ENCODE assay signal across 27 cellular contexts in genomic region chr18:7141287-7141686, GRCh38. TPM values are rescaled to one million over a fixed set of nuclear protein-coding genes. Genes with fewer than 3 reads are reported as not detected.
"Had no signal": no experiment of that assay in that cellular context is flagged by ENCODE, and none has a peak within 500 bp of the region (broad histone marks: within the 10 kb centered on the region; RNA-seq: fewer than 3 reads in every experiment).

No MANE protein-coding gene starts in this region.

- DNase-seq: cortex of kidney; effector CD8-positive, alpha-beta T cell; effector memory CD8-positive, alpha-beta T cell; endodermal cell; erythroblast; esophagus squamous epithelium; foreskin fibroblast; foreskin melanocyte; gastrocnemius medialis; glutamatergic neuron; heart right ventricle; hippocampal formation; left cardiac atrium; left lung; left ventricle myocardium superior; lower lobe of right lung; mesenchymal stem cell; mucosa of descending colon; naive B cell; naive thymus-derived CD8-positive, alpha-beta T cell had no signal

- H3K27ac Mint-ChIP-seq: dendritic cell treated with granulocyte-macrophage colony-stimulating factor and Interleukin-4, amounts not matched to agents 40 ng/mL and 50 ng/mL, for 4 days; effector memory CD8-positive, alpha-beta T cell; endodermal cell; mesothelial cell of epicardium; naive B cell; naive thymus-derived CD8-positive, alpha-beta T cell had no signal

- H3K9me3 ChIP-seq: esophagus squamous epithelium, gastrocnemius medialis, left lung, lower lobe of right lung, mucosa of descending colon had no signal

- H3K4me3 ChIP-seq: esophagus squamous epithelium, gastrocnemius medialis, heart right ventricle, left lung, lower lobe of right lung, mucosa of descending colon had no signal

- ATAC-seq: effector memory CD8-positive, alpha-beta T cell; esophagus mucosa; gastrocnemius medialis; heart right ventricle; left cardiac atrium; left lung; left ventricle myocardium superior; lower lobe of right lung; mucosa of descending colon; naive thymus-derived CD8-positive, alpha-beta T cell had no signal

- H3K27me3 Mint-ChIP-seq: dendritic cell treated with granulocyte-macrophage colony-stimulating factor and Interleukin-4, amounts not matched to agents 40 ng/mL and 50 ng/mL, for 4 days; effector memory CD8-positive, alpha-beta T cell had no signal

- H3K4me1 Mint-ChIP-seq: naive B cell; naive thymus-derived CD8-positive, alpha-beta T cell had no signal

- H3K4me1 ChIP-seq: esophagus squamous epithelium, gastrocnemius medialis, heart right ventricle, left lung, lower lobe of right lung had no signal

- H3K27ac ChIP-seq: epithelial cell of prostate, esophagus squamous epithelium, gastrocnemius medialis, heart right ventricle, left lung, lower lobe of right lung had no signal

- H3K4me3 Mint-ChIP-seq: dendritic cell treated with granulocyte-macrophage colony-stimulating factor and Interleukin-4, amounts not matched to agents 40 ng/mL and 50 ng/mL, for 4 days; effector memory CD8-positive, alpha-beta T cell; endodermal cell; mesothelial cell of epicardium; naive B cell; naive thymus-derived CD8-positive, alpha-beta T cell had no signal

- H3K27me3 ChIP-seq: esophagus squamous epithelium, gastrocnemius medialis, left lung had no signal

- FAIRE-seq: endometrium, islet of Langerhans, keratinocyte had no signal

- H3K9me3 Mint-ChIP-seq: dendritic cell treated with granulocyte-macrophage colony-stimulating factor and Interleukin-4, amounts not matched to agents 40 ng/mL and 50 ng/mL, for 4 days had no signal

- H3K36me3 Mint-ChIP-seq: naive B cell; naive thymus-derived CD8-positive, alpha-beta T cell had no signal

- H3K36me3 ChIP-seq: esophagus squamous epithelium, gastrocnemius medialis, heart right ventricle, left lung, lower lobe of right lung had no signal

RNA-seq across cellular contexts. Expression of gene LAMA1, which starts 23.7 kb away (rescaled TPM):
- total RNA-seq: naive thymus-derived CD8-positive, alpha-beta T cell had no signal
- polyA plus RNA-seq: naive thymus-derived CD8-positive, alpha-beta T cell had no signal
